ENCODE assay signal across 8 cellular contexts in genomic region chr1:84758968-84759491, GRCh38.
DNase-seq lines count a peak whose midpoint lies in the region; ATAC-seq, FAIRE-seq and TF ChIP-seq lines count a peak whose summit lies in the region.
"Had no signal": no experiment of that assay in that cellular context is flagged by ENCODE, and none has a peak within 500 bp of the region (broad histone marks: within the 10 kb centered on the region; RNA-seq: fewer than 3 reads in every experiment).

No MANE protein-coding gene starts in this region.

- no peaks in the 10 kb centered on the region for H3K36me3 ChIP-seq in endocrine pancreas (ENCODE audit: control insufficient read depth, insufficient read depth, low read length)
- H3K36me3 ChIP-seq in skeletal muscle satellite cell (ENCODE audit: insufficient read depth, low read length): no peaks in the 10 kb centered on the region
- H3K36me3 ChIP-seq in MG63: no peaks in the 10 kb centered on the region

- peak overlapping the region; percentile 73 for H3K4me2 ChIP-seq in skeletal muscle satellite cell (ENCODE audit: low read length)

- H3K27me3 ChIP-seq in endocrine pancreas (ENCODE audit: control insufficient read depth, insufficient read depth, low read length) (no peaks in the 10 kb centered on the region), skeletal muscle satellite cell (ENCODE audit: control insufficient read depth, insufficient read depth, low read length) (peaks cover 18% of the 10 kb centered on the region), MG63 (no peaks in the 10 kb centered on the region)

- no peak for TF ChIP-seq POLR2A in GM12891 (IDR thresholded peaks at IDR 0.05; ENCODE audit: low read depth, low read length)

- ATAC-seq in GM18519 (IDR thresholded peaks at IDR 0.05; ENCODE audit: low FRiP score, unreplicated experiment): no peak
- ATAC-seq in HG02970 (IDR thresholded peaks at IDR 0.05; ENCODE audit: low FRiP score, unreplicated experiment): no peak

- H3K4me3 ChIP-seq in endocrine pancreas (ENCODE audit: control insufficient read depth, insufficient read depth, low read length) (peak overlapping the region; percentile 71), skeletal muscle satellite cell (ENCODE audit: low read length) (peak overlapping the region; percentile 46), MG63 (no peak overlapping the region)
- H3K4me3 ChIP-seq: SK-N-MC had no signal

- H3K9ac ChIP-seq in endocrine pancreas (ENCODE audit: control insufficient read depth, insufficient read depth, low read length): no peak overlapping the region
- H3K9ac ChIP-seq in skeletal muscle satellite cell (ENCODE audit: low read depth, low read length): peak overlapping the region; percentile 11

- H3K4me1 ChIP-seq in endocrine pancreas (ENCODE audit: control insufficient read depth, insufficient read depth, low read length) (no peaks in the 10 kb centered on the region), skeletal muscle satellite cell (ENCODE audit: control insufficient read depth, insufficient read depth, low read length) (peaks cover 11% of the 10 kb centered on the region)

- FAIRE-seq in GM12891 (lab: Jason Lieb, UNC): peak; percentile 50

- no peaks in the 10 kb centered on the region for H3K9me3 ChIP-seq in endocrine pancreas (ENCODE audit: control insufficient read depth, low read length)
- H3K9me3 ChIP-seq in skeletal muscle satellite cell (replicated peaks; ENCODE audit: low read length): no peaks in the 10 kb centered on the region
- no peaks in the 10 kb centered on the region for H3K9me3 ChIP-seq in MG63

- no peak for DNase-seq in GM12891 (ENCODE audit: insufficient read length, low spot score)
- DNase-seq in NCI-H69 (lab: John Stamatoyannopoulos, UW): peak; percentile 84
- no peak for DNase-seq in MG63

TF ChIP-seq in GM12891, 5 proteins besides CTCF, POLR2A, EP300 and RAD21:
- TF ChIP-seq SPI1 (IDR thresholded peaks at IDR 0.05; ENCODE audit: low read depth, low read length) (no peak), PAX5 (IDR thresholded peaks at IDR 0.05; ENCODE audit: insufficient read depth, low read length, severe bottlenecking) (no peak), TAF1 (IDR thresholded peaks at IDR 0.05; ENCODE audit: low read depth, low read length) (no peak), POLR2AphosphoS5 (IDR thresholded peaks at IDR 0.05; ENCODE audit: low read depth, low read length) (no peak), POU2F2 (IDR thresholded peaks at IDR 0.05; ENCODE audit: low read depth, low read length) (no peak)
